ENCODE assay signal across 2 cellular contexts in genomic region chr2:73059106-73059505, GRCh38.
TF ChIP-seq lines count a peak whose summit lies in the region.

No MANE protein-coding gene starts in this region.

TF ChIP-seq in GM23338, 12 proteins besides CTCF, POLR2A, EP300 and RAD21:
- TF ChIP-seq POLR2AphosphoS5 (IDR thresholded peaks at IDR 0.05; ENCODE audit: low read depth) (no peak), CREB1 (CRISPR knock-in tag; IDR thresholded peaks at IDR 0.05; ENCODE audit: low read depth) (no peak), ETS1 (IDR thresholded peaks at IDR 0.05) (no peak), ZNF114 (CRISPR knock-in tag; IDR thresholded peaks at IDR 0.05) (no peak), EZH2 (IDR thresholded peaks at IDR 0.05; ENCODE audit: low read depth, unreplicated experiment) (no peak), NANOG (IDR thresholded peaks at IDR 0.05; ENCODE audit: borderline replicate concordance) (no peak), REST (IDR thresholded peaks at IDR 0.05; ENCODE audit: unreplicated experiment) (no peak), ZNF462 (CRISPR knock-in tag; IDR thresholded peaks at IDR 0.05) (no peak)
TF ChIP-seq in GM23338: peak in this region for 0.

TF ChIP-seq in HepG2, 621 proteins besides CTCF, POLR2A, EP300 and RAD21:
- TF ChIP-seq ATF3 (CRISPR knock-in tag; IDR thresholded peaks at IDR 0.05) (no peak), SNAPC5 (CRISPR knock-in tag; IDR thresholded peaks at IDR 0.05; ENCODE audit: borderline replicate concordance) (no peak), ZNF687 (CRISPR knock-in tag; IDR thresholded peaks at IDR 0.05) (peak; percentile 24; the same call in 1 of the 2 replicates), AGO2 (optimal IDR thresholded peaks at IDR 0.05; ENCODE audit: low read depth, low read length) (peak; percentile 39), ARNTL (CRISPR knock-in tag; IDR thresholded peaks at IDR 0.05) (no peak), HCFC1 (IDR thresholded peaks at IDR 0.05; ENCODE audit: low read depth, low read length) (0 out of 2 replicates have a peak, but pooled peaks have one; percentile 4)
TF ChIP-seq in HepG2: peak in this region for 3.
